17 cellular contexts compared by ENCODE assay signal in genomic region chr3:31704156-31704555, GRCh38.
"Had no signal": no experiment of that assay in that cellular context is flagged by ENCODE, and none has a peak within 500 bp of the region (broad histone marks: within the 10 kb centered on the region; RNA-seq: fewer than 3 reads in every experiment).

No MANE protein-coding gene starts in this region.

- H3K27ac ChIP-seq: cardiac muscle cell, colonic mucosa, parathyroid adenoma, VCaP had no signal

- DNase-seq: activated CD4-positive, alpha-beta T cell treated with anti-CD3 and anti-CD28 coated beads for 4 hours; activated CD8-positive, alpha-beta memory T cell treated with anti-CD3 and anti-CD28 coated beads, Interleukin-2, amount 50 U/mL, for 48 hours; activated CD8-positive, alpha-beta T cell treated with anti-CD3 and anti-CD28 coated beads, Interleukin-2, amount 10 ng/mL, durations not matched to agents 7 days and 5 days; effector memory CD4-positive, alpha-beta T cell; hippocampal formation; left cardiac atrium; stimulated activated naive CD4-positive, alpha-beta T cell treated with Interleukin-2 at 50 U/mL for 16 hours had no signal

- H3K79me2 ChIP-seq: parathyroid adenoma had no signal

- H3K4me3 Mint-ChIP-seq: activated CD8-positive, alpha-beta T cell treated with anti-CD3 and anti-CD28 coated beads, Interleukin-2, amount 10 ng/mL, durations not matched to agents 7 days and 5 days had no signal

- H3K4me1 ChIP-seq: colonic mucosa had no signal

- H3K27ac Mint-ChIP-seq: activated CD8-positive, alpha-beta T cell treated with anti-CD3 and anti-CD28 coated beads, Interleukin-2, amount 10 ng/mL, durations not matched to agents 7 days and 5 days had no signal

- H3K27me3 ChIP-seq: cardiac muscle cell, colonic mucosa had no signal

- H3K4me3 ChIP-seq: cardiac muscle cell, colonic mucosa, lung, mucosa of descending colon had no signal

- H3K9me3 Mint-ChIP-seq: activated naive CD4-positive, alpha-beta T cell treated with anti-CD3 and anti-CD28 coated beads for 36 hours; nephron had no signal

- H3K36me3 ChIP-seq: cardiac muscle cell, colonic mucosa had no signal

- H3K9ac ChIP-seq: parathyroid adenoma, SK-N-SH had no signal

- H3K4me2 ChIP-seq: SK-N-SH had no signal

- H2AFZ ChIP-seq: parathyroid adenoma had no signal

- H3K9me3 ChIP-seq: colonic mucosa, mucosa of descending colon, SK-N-SH had no signal

- H3K9me2 ChIP-seq: SK-N-SH had no signal

- ATAC-seq: activated CD8-positive, alpha-beta T cell treated with anti-CD3 and anti-CD28 coated beads, Interleukin-2, amount 10 ng/mL, durations not matched to agents 7 days and 5 days; right cardiac atrium had no signal
